20 cellular contexts compared by ENCODE assay signal in genomic region chr15:37733628-37734027, GRCh38.
DNase-seq lines count a peak whose midpoint lies in the region; ATAC-seq and TF ChIP-seq lines count a peak whose summit lies in the region.
"Had no signal": no experiment of that assay in that cellular context is flagged by ENCODE, and none has a peak within 500 bp of the region (broad histone marks: within the 10 kb centered on the region; RNA-seq: fewer than 3 reads in every experiment).

No MANE protein-coding gene starts in this region.

- TF ChIP-seq CTCF in A673 (conservative IDR thresholded peaks at IDR 0.05; ENCODE audit: low read depth, low read length) (no peak), RWPE2 (IDR thresholded peaks at IDR 0.05; ENCODE audit: poor library complexity, severe bottlenecking) (no peak), epithelial cell of esophagus (IDR thresholded peaks at IDR 0.05; ENCODE audit: insufficient read depth, low read depth, low read length, missing control alignments) (no peak), endodermal cell (conservative IDR thresholded peaks at IDR 0.05) (no peak)

- H3K36me3 ChIP-seq in A673 (ENCODE audit: insufficient read depth, low read length, poor library complexity, severe bottlenecking) (no peaks in the 10 kb centered on the region), RWPE2 (ENCODE audit: low read depth) (no peaks in the 10 kb centered on the region), endodermal cell (ENCODE audit: control insufficient read depth, insufficient read depth, low read length) (no peaks in the 10 kb centered on the region)
- H3K36me3 ChIP-seq: BE2C had no signal

- no TSS peak for BruUV-seq in A673 (replicated peaks; lab: Mats Ljungman, UMichigan)

- 90 to 95% methylated on average over 4 to 5 of the region's 5 CpGs for WGBS in endodermal cell (ENCODE audit: insufficient coverage in 1 of 2, insufficient read length in 1 of 2), 2 experiments

- no peak overlapping the region for H3K4me3 ChIP-seq in A673 (ENCODE audit: low read depth, low read length, poor library complexity, severe bottlenecking)
- H3K4me3 ChIP-seq in RWPE2 (ENCODE audit: severe bottlenecking), result no peak overlapping the region
- H3K4me3 ChIP-seq in epithelial cell of esophagus (ENCODE audit: low read length), result no peak overlapping the region
- H3K4me3 ChIP-seq in endodermal cell (ENCODE audit: low read length), result no peak overlapping the region
- H3K4me3 ChIP-seq: PC-9 had no signal

- no peak overlapping the region for H3K27ac ChIP-seq in A673 (ENCODE audit: low read depth, low read length, poor library complexity, severe bottlenecking)
- H3K27ac ChIP-seq in RWPE2 (ENCODE audit: poor library complexity, severe bottlenecking), result no peak overlapping the region
- no peak overlapping the region for H3K27ac ChIP-seq in endodermal cell (ENCODE audit: low read depth, low read length)
- H3K27ac ChIP-seq: PC-9 had no signal

- H3K4me1 ChIP-seq in A673 (ENCODE audit: insufficient read depth, low read length, poor library complexity, severe bottlenecking), result peaks cover 12% of the 10 kb centered on the region
- H3K4me1 ChIP-seq in RWPE2 (ENCODE audit: insufficient read depth, poor library complexity, severe bottlenecking), result no peaks in the 10 kb centered on the region
- peaks cover 10% of the 10 kb centered on the region for H3K4me1 ChIP-seq in endodermal cell (ENCODE audit: control insufficient read depth, insufficient read depth, low read length)
- H3K4me1 ChIP-seq: BE2C had no signal

- H3K27me3 ChIP-seq in A673 (replicated peaks; ENCODE audit: insufficient read depth, low read depth, low read length, poor library complexity), result no peaks in the 10 kb centered on the region
- H3K27me3 ChIP-seq in RWPE2 (ENCODE audit: insufficient read depth, poor library complexity, severe bottlenecking), result peaks cover 94% of the 10 kb centered on the region
- no peaks in the 10 kb centered on the region for H3K27me3 ChIP-seq in endodermal cell (ENCODE audit: control insufficient read depth, insufficient read depth, low read length, poor library complexity, severe bottlenecking)
- H3K27me3 ChIP-seq: BE2C had no signal

- peak; percentile 69 for DNase-seq in A673 (ENCODE audit: low spot score)
- DNase-seq in HT1080 (ENCODE audit: low read depth), result peak; percentile 34
- no peak for DNase-seq in RWPE2 (ENCODE audit: low spot score)
- DNase-seq in epithelial cell of esophagus (ENCODE audit: low read depth), result peak; percentile 20
- no peak for DNase-seq in amniotic stem cell (lab: John Stamatoyannopoulos, UW)
- DNase-seq in endodermal cell, result no peak
- DNase-seq: 8988T; BE2C; CD4-positive, CD25-positive, alpha-beta regulatory T cell; COR-L47; DMS153; KBM-7; NCI-H1105 treated with DMSO at 0.1 percent for 48 hours; NCI-H1694; NCI-H2081 treated with DMSO at 0.1 percent for 48 hours; NCI-H510A treated with DMSO at 0.1 percent for 48 hours; PC-9; T-cell had no signal

- no peak overlapping the region for H3K4me3 Mint-ChIP-seq in endodermal cell
- H3K4me3 Mint-ChIP-seq: CD4-positive, CD25-positive, alpha-beta regulatory T cell; T-cell had no signal

- no peak overlapping the region for H3K27ac Mint-ChIP-seq in endodermal cell
- H3K27ac Mint-ChIP-seq: CD4-positive, CD25-positive, alpha-beta regulatory T cell; T-cell had no signal

- POLR2A ChIA-PET in A673 (lab: Charles Lee; ENCODE audit: low non-redundant PET), result no interaction called here

- intact Hi-C loops in A673 (cut with micrococcal nuclease; ENCODE audit: unreplicated experiment), result no loop called here

- CTCF ChIA-PET in A673 (lab: Charles Lee), result no interaction called here

- ATAC-seq in RWPE2 (ENCODE audit: low read depth) (0 out of 3 replicates have a peak, but pooled peaks have one; percentile 36), HG03097 (IDR thresholded peaks at IDR 0.05; ENCODE audit: low FRiP score, unreplicated experiment) (no peak), GM19452 (IDR thresholded peaks at IDR 0.05; ENCODE audit: unreplicated experiment) (no peak)
- ATAC-seq: T-cell had no signal

- peaks cover 11% of the 10 kb centered on the region for H3K27me3 Mint-ChIP-seq in endodermal cell (ENCODE audit: insufficient read depth)
- H3K27me3 Mint-ChIP-seq: CD4-positive, CD25-positive, alpha-beta regulatory T cell had no signal

- H3K36me3 Mint-ChIP-seq in endodermal cell (ENCODE audit: low read depth), result no peaks in the 10 kb centered on the region
- H3K36me3 Mint-ChIP-seq: CD4-positive, CD25-positive, alpha-beta regulatory T cell; T-cell had no signal

- H3K9me3 Mint-ChIP-seq in endodermal cell, result no peaks in the 10 kb centered on the region

- no peak overlapping the region for H3K9ac ChIP-seq in endodermal cell (ENCODE audit: extremely low read depth, low read length, poor library complexity, severe bottlenecking)

- H3K4me1 Mint-ChIP-seq in endodermal cell, result peaks cover 30% of the 10 kb centered on the region
- H3K4me1 Mint-ChIP-seq: CD4-positive, CD25-positive, alpha-beta regulatory T cell; T-cell had no signal

- H3K9me3 ChIP-seq in A673 (ENCODE audit: low read depth, low read length, poor library complexity, severe bottlenecking) (no peaks in the 10 kb centered on the region), RWPE2 (ENCODE audit: severe bottlenecking) (no peaks in the 10 kb centered on the region), endodermal cell (ENCODE audit: control insufficient read depth, low read length) (no peaks in the 10 kb centered on the region)
- H3K9me3 ChIP-seq: BE2C had no signal

Comparison
In these comparisons a context has a peak if more than half of its experiments do, and no peak if none do; other contexts are left out.
1. DNase-seq: peak in A673 (single experiment), HT1080 (single experiment) and epithelial cell of esophagus (single experiment); none in RWPE2 (single experiment), amniotic stem cell (single experiment) and endodermal cell (single experiment).